20 cellular contexts compared by ENCODE assay signal in genomic region chr17:83177611-83178532, GRCh38.
DNase-seq lines count a peak whose midpoint lies in the region; ATAC-seq, FAIRE-seq and TF ChIP-seq lines count a peak whose summit lies in the region.
"Had no signal": no experiment of that assay in that cellular context is flagged by ENCODE, and none has a peak within 500 bp of the region (broad histone marks: within the 10 kb centered on the region; RNA-seq: fewer than 3 reads in every experiment).

No MANE protein-coding gene starts in this region.

- no peak overlapping the region for H2AFZ ChIP-seq in trophoblast cell (ENCODE audit: insufficient read depth, low read length, poor library complexity)

- no peaks in the 10 kb centered on the region for H3K36me3 Mint-ChIP-seq in activated CD4-positive, alpha-beta T cell treated with anti-CD3 and anti-CD28 coated beads, Interleukin-2, amount 10 ng/mL, durations not matched to agents 7 days and 5 days (ENCODE audit: low read depth)
- H3K36me3 Mint-ChIP-seq in activated CD4-positive, alpha-beta T cell treated with anti-CD3 and anti-CD28 coated beads, Interleukin-2, amount 10 ng/mL, durations not matched to agents 24 days and 14 days (ENCODE audit: low read depth) = no peaks in the 10 kb centered on the region
- H3K36me3 Mint-ChIP-seq: CD8-positive, alpha-beta memory T cell; immature natural killer cell; stimulated activated memory B cell treated with anti-CD40 and anti-IgM and Interleukin-4, amounts not matched to agents 10 μg/mL and 1 μg/mL and 100 μg/mL, for 72 hours had no signal

- no peak for TF ChIP-seq CTCF in RWPE2 (IDR thresholded peaks at IDR 0.05; ENCODE audit: poor library complexity, severe bottlenecking)

- no peaks in the 10 kb centered on the region for H3K4me1 ChIP-seq in RWPE2 (ENCODE audit: insufficient read depth, poor library complexity, severe bottlenecking)
- no peaks in the 10 kb centered on the region for H3K4me1 ChIP-seq in trophoblast cell (ENCODE audit: control insufficient read depth in 1 of 2, insufficient read depth in 2 of 2, low read length in 2 of 2)

- H3K14ac ChIP-seq in trophoblast cell (ENCODE audit: low read length) = no peak overlapping the region

- ATAC-seq in RWPE2 (ENCODE audit: low read depth) = no peak
- no peak for ATAC-seq in left lobe of liver
- ATAC-seq in GM21723 (IDR thresholded peaks at IDR 0.05; ENCODE audit: unreplicated experiment) = no peak
- ATAC-seq: A549; activated T-helper 17 cell treated with anti-CD3 and anti-CD28 coated beads, Interleukin-2, amount 50 U/mL, for 72 hours; stimulated activated memory B cell treated with anti-CD40 and anti-IgM and Interleukin-4, amounts not matched to agents 10 μg/mL and 1 μg/mL and 100 μg/mL, for 72 hours had no signal

- H3K36me3 ChIP-seq in RWPE2 (ENCODE audit: low read depth) = no peaks in the 10 kb centered on the region
- H3K36me3 ChIP-seq in trophoblast cell (ENCODE audit: control insufficient read depth in 1 of 2, insufficient read depth in 2 of 2, low read length in 2 of 2) = no peaks in the 10 kb centered on the region
- H3K36me3 ChIP-seq: SJCRH30 had no signal

- no peak for TF ChIP-seq POLR2A in GM12892 (IDR thresholded peaks at IDR 0.05; ENCODE audit: low read depth, low read length)

- POLR2A ChIA-PET in activated CD4-positive, alpha-beta T cell treated with anti-CD3 and anti-CD28 coated beads, Interleukin-2, amount 10 ng/mL, durations not matched to agents 7 days and 5 days (lab: Charles Lee) = no interaction called here

- H3K4me3 ChIP-seq in RWPE2 (ENCODE audit: severe bottlenecking) (no peak overlapping the region), trophoblast cell (ENCODE audit: low read depth, low read length) (peak overlapping the region; percentile 18)
- H3K4me3 ChIP-seq: A549, SJCRH30 had no signal

- H3K18ac ChIP-seq in trophoblast cell (ENCODE audit: low read length) = no peak overlapping the region

- no peak overlapping the region for H2BK120ac ChIP-seq in trophoblast cell (ENCODE audit: insufficient read depth, low read length, poor library complexity)

- no peak overlapping the region for H3K4me3 Mint-ChIP-seq in activated CD4-positive, alpha-beta T cell treated with anti-CD3 and anti-CD28 coated beads, Interleukin-2, amount 10 ng/mL, durations not matched to agents 7 days and 5 days
- no peak overlapping the region for H3K4me3 Mint-ChIP-seq in activated CD4-positive, alpha-beta T cell treated with anti-CD3 and anti-CD28 coated beads, Interleukin-2, amount 10 ng/mL, durations not matched to agents 24 days and 14 days
- H3K4me3 Mint-ChIP-seq: activated T-helper 17 cell treated with anti-CD3 and anti-CD28 coated beads, Interleukin-2, amount 50 U/mL, for 72 hours; CD8-positive, alpha-beta memory T cell; immature natural killer cell; stimulated activated memory B cell treated with anti-CD40 and anti-IgM and Interleukin-4, amounts not matched to agents 10 μg/mL and 1 μg/mL and 100 μg/mL, for 72 hours had no signal

- no peak overlapping the region for H4K8ac ChIP-seq in trophoblast cell (ENCODE audit: low read depth, low read length)

- CTCF ChIA-PET in activated CD4-positive, alpha-beta T cell treated with anti-CD3 and anti-CD28 coated beads, Interleukin-2, amount 10 ng/mL, durations not matched to agents 7 days and 5 days (lab: Charles Lee) = interaction anchor here (1.0 kb wide), 1 partner anchor 15 kb away, joined by 3 read pairs; no protein-coding TSS in a partner anchor

- no peaks in the 10 kb centered on the region for H3K79me1 ChIP-seq in trophoblast cell (ENCODE audit: low read length)

- no peak overlapping the region for H3K27ac ChIP-seq in RWPE2 (ENCODE audit: poor library complexity, severe bottlenecking)
- no peak overlapping the region for H3K27ac ChIP-seq in trophoblast cell (ENCODE audit: low read depth, low read length)
- H3K27ac ChIP-seq: A549, SJCRH30 had no signal

- no peak overlapping the region for H3K23ac ChIP-seq in trophoblast cell (ENCODE audit: low read length)

- H3K9ac ChIP-seq in trophoblast cell (ENCODE audit: low read length) = no peak overlapping the region

- H2BK5ac ChIP-seq in trophoblast cell (ENCODE audit: low read depth, low read length, poor library complexity) = no peak overlapping the region

- H3K9me3 ChIP-seq in RWPE2 (ENCODE audit: severe bottlenecking) = no peaks in the 10 kb centered on the region
- peaks cover 73% of the 10 kb centered on the region for H3K9me3 ChIP-seq in trophoblast cell (ENCODE audit: insufficient read depth, low read depth, low read length)
- H3K9me3 ChIP-seq: A549, SJCRH30 had no signal

- peaks cover 2% of the 10 kb centered on the region for H3K27me3 Mint-ChIP-seq in activated CD4-positive, alpha-beta T cell treated with anti-CD3 and anti-CD28 coated beads, Interleukin-2, amount 10 ng/mL, durations not matched to agents 7 days and 5 days
- H3K27me3 Mint-ChIP-seq in activated CD4-positive, alpha-beta T cell treated with anti-CD3 and anti-CD28 coated beads, Interleukin-2, amount 10 ng/mL, durations not matched to agents 24 days and 14 days = no peaks in the 10 kb centered on the region
- H3K27me3 Mint-ChIP-seq: activated T-helper 17 cell treated with anti-CD3 and anti-CD28 coated beads, Interleukin-2, amount 50 U/mL, for 72 hours; CD8-positive, alpha-beta memory T cell had no signal

- H3K4me1 Mint-ChIP-seq in activated CD4-positive, alpha-beta T cell treated with anti-CD3 and anti-CD28 coated beads, Interleukin-2, amount 10 ng/mL, durations not matched to agents 7 days and 5 days = no peaks in the 10 kb centered on the region
- no peaks in the 10 kb centered on the region for H3K4me1 Mint-ChIP-seq in activated CD4-positive, alpha-beta T cell treated with anti-CD3 and anti-CD28 coated beads, Interleukin-2, amount 10 ng/mL, durations not matched to agents 24 days and 14 days
- H3K4me1 Mint-ChIP-seq: CD8-positive, alpha-beta memory T cell had no signal

- intact Hi-C loops in activated CD4-positive, alpha-beta T cell treated with anti-CD3 and anti-CD28 coated beads, Interleukin-2, amount 10 ng/mL, durations not matched to agents 24 days and 14 days (cut with micrococcal nuclease) = no loop called here

- H3K27me3 ChIP-seq in RWPE2 (ENCODE audit: insufficient read depth, poor library complexity, severe bottlenecking) = no peaks in the 10 kb centered on the region
- H3K27me3 ChIP-seq in trophoblast cell (ENCODE audit: insufficient read depth, low read length) = no peaks in the 10 kb centered on the region

- H3K4ac ChIP-seq in trophoblast cell (ENCODE audit: low read depth, low read length) = no peak overlapping the region

- no peaks in the 10 kb centered on the region for H3K79me2 ChIP-seq in trophoblast cell (ENCODE audit: control insufficient read depth, insufficient read depth, low read length, poor library complexity)

- H2BK12ac ChIP-seq in trophoblast cell (ENCODE audit: low read length) = no peak overlapping the region

- H2AK5ac ChIP-seq in trophoblast cell (ENCODE audit: low read length) = no peak overlapping the region

- FAIRE-seq in GM12892 (lab: Jason Lieb, UNC) = no peak
- FAIRE-seq: A549, colon, small intestine, urothelium cell line had no signal

- H3K4me2 ChIP-seq in trophoblast cell (ENCODE audit: low read length) = no peak overlapping the region
- H3K4me2 ChIP-seq: A549 had no signal

- no peak overlapping the region for H3K27ac Mint-ChIP-seq in activated CD4-positive, alpha-beta T cell treated with anti-CD3 and anti-CD28 coated beads, Interleukin-2, amount 10 ng/mL, durations not matched to agents 7 days and 5 days
- H3K27ac Mint-ChIP-seq in activated CD4-positive, alpha-beta T cell treated with anti-CD3 and anti-CD28 coated beads, Interleukin-2, amount 10 ng/mL, durations not matched to agents 24 days and 14 days = no peak overlapping the region
- H3K27ac Mint-ChIP-seq: activated T-helper 17 cell treated with anti-CD3 and anti-CD28 coated beads, Interleukin-2, amount 50 U/mL, for 72 hours; immature natural killer cell; stimulated activated memory B cell treated with anti-CD40 and anti-IgM and Interleukin-4, amounts not matched to agents 10 μg/mL and 1 μg/mL and 100 μg/mL, for 72 hours had no signal

- H4K12ac ChIP-seq in trophoblast cell (ENCODE audit: low read depth, low read length) = no peak overlapping the region

- DNase-seq in activated CD4-positive, alpha-beta T cell treated with anti-CD3 and anti-CD28 coated beads, Interleukin-2, amount 10 ng/mL, durations not matched to agents 7 days and 5 days = peak; percentile 4
- DNase-seq in activated CD4-positive, alpha-beta T cell treated with anti-CD3 and anti-CD28 coated beads, Interleukin-2, amount 10 ng/mL, durations not matched to agents 24 days and 14 days = no peak
- DNase-seq in RWPE2 (ENCODE audit: low spot score) (peak; percentile 60), left lobe of liver (ENCODE audit: low spot score) (peak; percentile 44), trophoblast cell (no peak), GM12892 (ENCODE audit: insufficient read length) (no peak), NCI-H345 (lab: John Stamatoyannopoulos, UW) (no peak)
- DNase-seq: CD8-positive, alpha-beta memory T cell; erythroblast; immature natural killer cell; occipital lobe; small intestine; T1000 had no signal

- no peak overlapping the region for H4K91ac ChIP-seq in trophoblast cell (ENCODE audit: low read depth, low read length)

- H3K9me3 Mint-ChIP-seq in activated CD4-positive, alpha-beta T cell treated with anti-CD3 and anti-CD28 coated beads, Interleukin-2, amount 10 ng/mL, durations not matched to agents 7 days and 5 days = no peaks in the 10 kb centered on the region
- no peaks in the 10 kb centered on the region for H3K9me3 Mint-ChIP-seq in activated CD4-positive, alpha-beta T cell treated with anti-CD3 and anti-CD28 coated beads, Interleukin-2, amount 10 ng/mL, durations not matched to agents 24 days and 14 days
- H3K9me3 Mint-ChIP-seq: activated T-helper 17 cell treated with anti-CD3 and anti-CD28 coated beads, Interleukin-2, amount 50 U/mL, for 72 hours; CD8-positive, alpha-beta memory T cell; immature natural killer cell; stimulated activated memory B cell treated with anti-CD40 and anti-IgM and Interleukin-4, amounts not matched to agents 10 μg/mL and 1 μg/mL and 100 μg/mL, for 72 hours had no signal

- WGBS in trophoblast cell (ENCODE audit: extremely low coverage, insufficient coverage, insufficient read length) = no CpG with 5 or more reads among the region's 32 CpGs

Comparison
In these comparisons a context has a peak if more than half of its experiments do, and no peak if none do; other contexts are left out.
1. DNase-seq: peak in activated CD4-positive, alpha-beta T cell treated with anti-CD3 and anti-CD28 coated beads, Interleukin-2, amount 10 ng/mL, durations not matched to agents 7 days and 5 days (single experiment), RWPE2 (single experiment) and left lobe of liver (single experiment); none in activated CD4-positive, alpha-beta T cell treated with anti-CD3 and anti-CD28 coated beads, Interleukin-2, amount 10 ng/mL, durations not matched to agents 24 days and 14 days (single experiment), trophoblast cell (0 of 2), GM12892 (single experiment) and NCI-H345 (single experiment).